8 cellular contexts compared by ENCODE assay signal in the genomic region with DNA sequence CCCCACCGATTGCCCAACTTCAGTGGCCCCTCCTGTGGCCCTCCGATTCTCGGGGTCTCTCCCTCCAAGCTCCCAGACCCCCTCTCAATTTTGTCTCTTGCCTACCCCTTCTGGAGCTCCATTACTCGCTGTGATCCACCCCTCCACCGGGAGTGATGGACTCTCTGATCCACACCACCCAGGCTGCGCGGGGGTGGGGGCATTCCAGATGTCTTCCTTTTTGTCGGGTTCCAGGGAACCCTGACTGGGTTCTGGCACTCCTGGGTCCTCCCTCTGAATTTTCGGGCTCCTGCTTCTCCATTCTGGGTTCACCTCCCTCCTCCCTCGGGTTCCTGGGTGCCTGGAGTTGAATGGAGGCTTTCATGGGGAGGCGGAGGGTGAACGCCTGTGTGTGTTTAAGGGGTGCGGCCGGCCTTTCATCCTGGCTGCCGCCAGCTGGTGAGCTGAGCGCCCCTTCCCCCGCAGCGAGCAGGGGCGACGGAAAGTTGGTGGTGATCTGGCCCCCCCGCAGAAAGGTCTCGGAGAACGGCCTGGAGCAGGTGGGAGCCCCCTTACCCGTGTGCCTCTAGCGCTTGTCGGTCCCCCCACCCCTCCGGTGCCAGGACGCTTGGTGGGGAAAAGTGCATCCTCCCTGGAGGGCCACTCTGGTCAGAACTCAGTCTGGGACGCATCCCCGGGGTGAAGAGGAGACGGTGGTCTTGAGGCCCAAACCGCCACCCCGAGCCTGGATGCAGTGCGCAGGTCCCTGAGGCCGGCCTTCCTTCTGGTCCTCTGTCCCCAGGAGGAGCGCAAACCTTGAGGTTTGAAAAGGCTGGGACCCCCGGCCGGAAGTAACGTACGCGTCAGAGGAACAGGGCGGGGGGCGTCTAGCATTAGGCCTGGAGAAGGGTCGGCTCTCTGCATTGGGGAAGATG. TPM values are rescaled to one million over a fixed set of nuclear protein-coding genes. Genes with fewer than 3 reads are reported as not detected.
A peak's percentile ranks its signal among the peaks of the same experiment; 100 is the strongest.
DNase-seq lines count a peak whose midpoint lies in the region; ATAC-seq and TF ChIP-seq lines count a peak whose summit lies in the region.

No MANE protein-coding gene starts in this region.

- H3K36me3 ChIP-seq in breast epithelium (no peaks in the 10 kb centered on the region), liver (ENCODE audit: control insufficient read depth in 4 of 4, insufficient read depth in 3 of 4, low read depth in 1 of 4, low read length in 3 of 4) (no peaks in the 10 kb centered on the region), stomach smooth muscle (ENCODE audit: control insufficient read depth in 2 of 2, insufficient read depth in 2 of 2, low read length in 2 of 2) (no peaks in the 10 kb centered on the region)

- no peaks in the 10 kb centered on the region for H3K4me1 ChIP-seq in breast epithelium
- H3K4me1 ChIP-seq in liver (ENCODE audit: control insufficient read depth in 4 of 4, insufficient read depth in 4 of 4, low read length in 3 of 4) = peaks cover 0 to 41% (median 24%) of the 10 kb centered on the region in 4 donors
- peaks cover 34% of the 10 kb centered on the region for H3K4me1 ChIP-seq in stomach smooth muscle (ENCODE audit: control insufficient read depth, insufficient read depth, low read length)

- H3K4me3 ChIP-seq in breast epithelium = peak overlapping the region; percentile 63 to 73 (median 71)
- peak overlapping the region; percentile 47 to 77 (median 73) for H3K4me3 ChIP-seq in liver (ENCODE audit: low read depth in 1 of 3, low read length in 3 of 3)
- peak overlapping the region; percentile 86 to 87 for H3K4me3 ChIP-seq in stomach smooth muscle (ENCODE audit: low read length in 2 of 2)

- ATAC-seq in GM18498 (IDR thresholded peaks at IDR 0.05; ENCODE audit: unreplicated experiment) = no peak

- TF ChIP-seq RAD21 in liver (IDR thresholded peaks at IDR 0.05) = no peak

- H3K27ac ChIP-seq in breast epithelium (peak overlapping the region; percentile 86 to 93), liver (ENCODE audit: low read depth in 1 of 2, low read length in 2 of 2) (peak overlapping the region; percentile 68 to 78), stomach smooth muscle (ENCODE audit: low read length) (peak overlapping the region; percentile 83)

- TF ChIP-seq POLR2A in breast epithelium (IDR thresholded peaks at IDR 0.05) = no peak

- H3K27me3 ChIP-seq in breast epithelium (no peaks in the 10 kb centered on the region), liver (ENCODE audit: control insufficient read depth in 4 of 4, insufficient read depth in 4 of 4, low read length in 3 of 4) (no peaks in the 10 kb centered on the region), stomach smooth muscle (ENCODE audit: control insufficient read depth in 1 of 2, insufficient read depth in 2 of 2, low read length in 2 of 2) (no peaks in the 10 kb centered on the region)

- H3K9ac ChIP-seq in liver (ENCODE audit: low read depth in 1 of 2, low read length in 2 of 2) (peak overlapping the region; percentile 35 to 53), stomach smooth muscle (ENCODE audit: low read length in 2 of 2) (peak overlapping the region; percentile 80 to 88)

- intact Hi-C loops in breast epithelium (cut with DNase I; ENCODE audit: low total_unique reads) = loop anchor here (10.0 kb wide), 1 partner anchor 189 kb away; no protein-coding TSS in a partner anchor

- peak; percentile 28 for DNase-seq in NCI-H1092 treated with DMSO at 0.1 percent for 48 hours (lab: John Stamatoyannopoulos, UW)
- DNase-seq in NCI-H1092 (lab: John Stamatoyannopoulos, UW) = no peak
- DNase-seq in NCI-H69 (lab: John Stamatoyannopoulos, UW) = peak; percentile 86
- no peak for DNase-seq in breast epithelium (ENCODE audit: low spot score in 2 of 2)
- DNase-seq in NCI-H446 treated with DMSO at 0.1 percent for 48 hours (lab: John Stamatoyannopoulos, UW) = no peak

- TF ChIP-seq CTCF in breast epithelium (IDR thresholded peaks at IDR 0.05) (no peak), liver (IDR thresholded peaks at IDR 0.05; ENCODE audit: low read depth, low read length, missing input control) (no peak)

- H3K9me3 ChIP-seq in breast epithelium = no peaks in the 10 kb centered on the region
- no peaks in the 10 kb centered on the region for H3K9me3 ChIP-seq in liver (ENCODE audit: control insufficient read depth in 4 of 4, low read length in 3 of 4)
- H3K9me3 ChIP-seq in stomach smooth muscle (ENCODE audit: control insufficient read depth in 2 of 2, low read length in 2 of 2) = no peaks in the 10 kb centered on the region

- 4% methylated on average over 44 of the region's 44 CpGs for WGBS in liver

TF ChIP-seq in liver, 16 proteins besides CTCF, POLR2A, EP300 and RAD21:
- TF ChIP-seq NR2F2 (IDR thresholded peaks at IDR 0.05) (no peak), FOXA1 (IDR thresholded peaks at IDR 0.05) (no peak), EGR1 (IDR thresholded peaks at IDR 0.05; ENCODE audit: low read depth in 2 of 2) (no peak), TAF1 (conservative IDR thresholded peaks at IDR 0.05) (no peak), SP1 (IDR thresholded peaks at IDR 0.05) (no peak), YY1 (IDR thresholded peaks at IDR 0.05) (no peak), HNF4G (IDR thresholded peaks at IDR 0.05) (no peak), FOXA2 (IDR thresholded peaks at IDR 0.05) (no peak), RXRA (IDR thresholded peaks at IDR 0.05) (no peak), JUND (IDR thresholded peaks at IDR 0.05) (no peak)
- TF ChIP-seq, protein P1, sequence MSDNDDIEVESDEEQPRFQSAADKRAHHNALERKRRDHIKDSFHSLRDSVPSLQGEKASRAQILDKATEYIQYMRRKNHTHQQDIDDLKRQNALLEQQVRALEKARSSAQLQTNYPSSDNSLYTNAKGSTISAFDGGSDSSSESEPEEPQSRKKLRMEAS (IDR thresholded peaks at IDR 0.05) = no peak
- TF ChIP-seq, protein P2, sequence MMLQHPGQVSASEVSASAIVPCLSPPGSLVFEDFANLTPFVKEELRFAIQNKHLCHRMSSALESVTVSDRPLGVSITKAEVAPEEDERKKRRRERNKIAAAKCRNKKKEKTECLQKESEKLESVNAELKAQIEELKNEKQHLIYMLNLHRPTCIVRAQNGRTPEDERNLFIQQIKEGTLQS (IDR thresholded peaks at IDR 0.05) = no peak
- TF ChIP-seq, protein P3, sequence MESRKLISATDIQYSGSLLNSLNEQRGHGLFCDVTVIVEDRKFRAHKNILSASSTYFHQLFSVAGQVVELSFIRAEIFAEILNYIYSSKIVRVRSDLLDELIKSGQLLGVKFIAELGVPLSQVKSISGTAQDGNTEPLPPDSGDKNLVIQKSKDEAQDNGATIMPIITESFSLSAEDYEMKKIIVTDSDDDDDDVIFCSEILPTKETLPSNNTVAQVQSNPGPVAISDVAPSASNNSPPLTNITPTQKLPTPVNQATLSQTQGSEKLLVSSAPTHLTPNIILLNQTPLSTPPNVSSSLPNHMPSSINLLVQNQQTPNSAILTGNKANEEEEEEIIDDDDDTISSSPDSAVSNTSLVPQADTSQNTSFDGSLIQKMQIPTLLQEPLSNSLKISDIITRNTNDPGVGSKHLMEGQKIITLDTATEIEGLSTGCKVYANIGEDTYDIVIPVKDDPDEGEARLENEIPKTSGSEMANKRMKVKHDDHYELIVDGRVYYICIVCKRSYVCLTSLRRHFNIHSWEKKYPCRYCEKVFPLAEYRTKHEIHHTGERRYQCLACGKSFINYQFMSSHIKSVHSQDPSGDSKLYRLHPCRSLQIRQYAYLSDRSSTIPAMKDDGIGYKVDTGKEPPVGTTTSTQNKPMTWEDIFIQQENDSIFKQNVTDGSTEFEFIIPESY (IDR thresholded peaks at IDR 0.05) = no peak
- TF ChIP-seq, protein P4, sequence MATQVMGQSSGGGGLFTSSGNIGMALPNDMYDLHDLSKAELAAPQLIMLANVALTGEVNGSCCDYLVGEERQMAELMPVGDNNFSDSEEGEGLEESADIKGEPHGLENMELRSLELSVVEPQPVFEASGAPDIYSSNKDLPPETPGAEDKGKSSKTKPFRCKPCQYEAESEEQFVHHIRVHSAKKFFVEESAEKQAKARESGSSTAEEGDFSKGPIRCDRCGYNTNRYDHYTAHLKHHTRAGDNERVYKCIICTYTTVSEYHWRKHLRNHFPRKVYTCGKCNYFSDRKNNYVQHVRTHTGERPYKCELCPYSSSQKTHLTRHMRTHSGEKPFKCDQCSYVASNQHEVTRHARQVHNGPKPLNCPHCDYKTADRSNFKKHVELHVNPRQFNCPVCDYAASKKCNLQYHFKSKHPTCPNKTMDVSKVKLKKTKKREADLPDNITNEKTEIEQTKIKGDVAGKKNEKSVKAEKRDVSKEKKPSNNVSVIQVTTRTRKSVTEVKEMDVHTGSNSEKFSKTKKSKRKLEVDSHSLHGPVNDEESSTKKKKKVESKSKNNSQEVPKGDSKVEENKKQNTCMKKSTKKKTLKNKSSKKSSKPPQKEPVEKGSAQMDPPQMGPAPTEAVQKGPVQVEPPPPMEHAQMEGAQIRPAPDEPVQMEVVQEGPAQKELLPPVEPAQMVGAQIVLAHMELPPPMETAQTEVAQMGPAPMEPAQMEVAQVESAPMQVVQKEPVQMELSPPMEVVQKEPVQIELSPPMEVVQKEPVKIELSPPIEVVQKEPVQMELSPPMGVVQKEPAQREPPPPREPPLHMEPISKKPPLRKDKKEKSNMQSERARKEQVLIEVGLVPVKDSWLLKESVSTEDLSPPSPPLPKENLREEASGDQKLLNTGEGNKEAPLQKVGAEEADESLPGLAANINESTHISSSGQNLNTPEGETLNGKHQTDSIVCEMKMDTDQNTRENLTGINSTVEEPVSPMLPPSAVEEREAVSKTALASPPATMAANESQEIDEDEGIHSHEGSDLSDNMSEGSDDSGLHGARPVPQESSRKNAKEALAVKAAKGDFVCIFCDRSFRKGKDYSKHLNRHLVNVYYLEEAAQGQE (IDR thresholded peaks at IDR 0.05) = no peak

RNA-seq across cellular contexts. Expression of a gene that starts 1.6 kb away (rescaled TPM):
- total RNA-seq in breast epithelium (1 to 10 TPM; 4.6 to 6.4 (median 5.0) TPM), liver (1 to 10 TPM in 1 of 2 donors, under 1 TPM in 1; 0.28 to 3.8 TPM)
- polyA plus RNA-seq in liver = 1 to 10 TPM; 1.8 to 3.9 TPM

RNA-seq across cellular contexts. Expression of a gene that starts 11.4 kb away (rescaled TPM):
- total RNA-seq in breast epithelium (not detected), liver (under 1 TPM in 1 of 2 donors, not detected in 1; 0.25 TPM)
- not detected for polyA plus RNA-seq in liver

RNA-seq across cellular contexts. Expression of a gene that starts 12.3 kb away (rescaled TPM):
- 1 to 10 TPM in 2 of 3 donors, not detected in 1; 2.5 to 3.9 TPM for total RNA-seq in breast epithelium
- total RNA-seq in liver = 1 to 10 TPM; 1.4 to 6.6 TPM
- 10 to 100 TPM in 1 of 2 donors, 1 to 10 TPM in 1; 5.3 to 17.9 TPM for polyA plus RNA-seq in liver

RNA-seq across cellular contexts. Expression of a gene that starts 16.4 kb away (rescaled TPM):
- total RNA-seq in breast epithelium = 10 to 100 TPM; 10.8 to 15.4 (median 14.2) TPM
- 10 to 100 TPM in 1 of 2 donors, 1 to 10 TPM in 1; 6.4 to 33.0 TPM for total RNA-seq in liver
- 10 to 100 TPM in 1 of 2 donors, 1 to 10 TPM in 1; 2.1 to 11.7 TPM for polyA plus RNA-seq in liver

RNA-seq across cellular contexts. Expression of a gene that starts 42.6 kb away (rescaled TPM):
- total RNA-seq in breast epithelium = 10 to 100 TPM in 1 of 3 donors, 1 to 10 TPM in 2; 5.1 to 11.0 (median 5.2) TPM
- total RNA-seq in liver = 1 to 10 TPM; 1.9 to 2.8 TPM
- polyA plus RNA-seq in liver = 1 to 10 TPM; 1.0 to 1.2 TPM

Comparison
In these comparisons a context has a peak if more than half of its experiments do, and no peak if none do; other contexts are left out.
1. DNase-seq: peak in NCI-H1092 treated with DMSO at 0.1 percent for 48 hours (single experiment) and NCI-H69 (single experiment); none in NCI-H1092 (single experiment), breast epithelium (0 of 2) and NCI-H446 treated with DMSO at 0.1 percent for 48 hours (single experiment).
2. Peak in every context shown above with its lines, with median percentiles within 50 percentile points of each other: H3K27ac ChIP-seq and H3K4me3 ChIP-seq.